In genomic region chr6:17281497-17282481, GRCh38 we compare ENCODE assay signal across 8 cellular contexts. TPM values are rescaled to one million over a fixed set of nuclear protein-coding genes. Genes with fewer than 3 reads are reported as not detected.
A peak's percentile ranks its signal among the peaks of the same experiment; 100 is the strongest.
DNase-seq lines count a peak whose midpoint lies in the region; ATAC-seq lines count a peak whose summit lies in the region.

No MANE protein-coding gene starts in this region.

- peak overlapping the region; percentile 75 to 87 (median 79) for H3K4me3 Mint-ChIP-seq in naive thymus-derived CD4-positive, alpha-beta T cell

- intact Hi-C loops in naive thymus-derived CD4-positive, alpha-beta T cell (cut with micrococcal nuclease): loop anchor here (1.0 to 5.0 kb wide), 2 partner anchors 301 to 303 kb away; no protein-coding TSS in a partner anchor

- ATAC-seq in naive thymus-derived CD4-positive, alpha-beta T cell: peak; percentile 12
- no peak for ATAC-seq in GM21825 (IDR thresholded peaks at IDR 0.05; ENCODE audit: unreplicated experiment)

- 2 to 3% methylated on average over 77 of the region's 77 CpGs for WGBS in esophagus, 2 donors

- H3K9me3 ChIP-seq in SJCRH30 (replicated peaks) (no peaks in the 10 kb centered on the region), esophagus (ENCODE audit: control insufficient read depth in 2 of 2, insufficient read depth in 1 of 2, low read depth in 1 of 2, low read length in 1 of 2) (no peaks in the 10 kb centered on the region)
- no peaks in the 10 kb centered on the region for H3K9me3 ChIP-seq in naive thymus-derived CD4-positive, alpha-beta T cell (ENCODE audit: control insufficient read depth in 2 of 3, low read length in 3 of 3)

- H3K27me3 Mint-ChIP-seq in naive thymus-derived CD4-positive, alpha-beta T cell: peaks cover 65 to 88% (median 78%) of the 10 kb centered on the region in 5 donors

- no peaks in the 10 kb centered on the region for H3K27me3 ChIP-seq in SJCRH30
- peaks cover 0 to 6% of the 10 kb centered on the region in 2 donors for H3K27me3 ChIP-seq in esophagus (ENCODE audit: control insufficient read depth in 1 of 2, insufficient read depth in 2 of 2, low read length in 2 of 2)
- H3K27me3 ChIP-seq in naive thymus-derived CD4-positive, alpha-beta T cell (ENCODE audit: control insufficient read depth in 2 of 2, insufficient read depth in 2 of 2, low read length in 2 of 2): peaks cover 0 to 10% of the 10 kb centered on the region in 2 donors

- peak overlapping the region; percentile 93 for H3K27ac ChIP-seq in SJCRH30
- H3K27ac ChIP-seq in esophagus (ENCODE audit: low read depth in 2 of 2, low read length in 1 of 2): peak overlapping the region; percentile 50 to 56
- H3K27ac ChIP-seq in naive thymus-derived CD4-positive, alpha-beta T cell (ENCODE audit: low read depth, low read length): no peak overlapping the region

- peaks cover 0 to 7% (median 0%) of the 10 kb centered on the region in 11 donors for H3K9me3 Mint-ChIP-seq in naive thymus-derived CD4-positive, alpha-beta T cell

- POLR2A ChIA-PET in naive thymus-derived CD4-positive, alpha-beta T cell (lab: Charles Lee): no interaction called here

- peak; percentile 14 for DNase-seq in DMS79 treated with DMSO at 0.1 percent for 48 hours (lab: John Stamatoyannopoulos, UW)
- no peak for DNase-seq in DMS79 (lab: John Stamatoyannopoulos, UW)
- peak; percentile 18 to 40 for DNase-seq in SJCRH30
- DNase-seq in naive thymus-derived CD4-positive, alpha-beta T cell: no peak
- no peak for DNase-seq in NCI-H446 (lab: John Stamatoyannopoulos, UW)
- DNase-seq in SIG-M5 treated with dmso at 0.1 percent for 504 hours (lab: John Stamatoyannopoulos, UW; ENCODE audit: unreplicated experiment): no peak

- H3K4me1 ChIP-seq in SJCRH30: peaks cover 11% of the 10 kb centered on the region; the same call in 1 of the 2 replicates
- H3K4me1 ChIP-seq in esophagus (ENCODE audit: control insufficient read depth in 2 of 2, insufficient read depth in 2 of 2, low read length in 1 of 2): no peaks in the 10 kb centered on the region
- H3K4me1 ChIP-seq in naive thymus-derived CD4-positive, alpha-beta T cell (ENCODE audit: control insufficient read depth in 2 of 2, insufficient read depth in 2 of 2, low read length in 2 of 2): no peaks in the 10 kb centered on the region

- H3K4me1 Mint-ChIP-seq in naive thymus-derived CD4-positive, alpha-beta T cell: peaks cover 6 to 22% (median 14%) of the 10 kb centered on the region in 7 donors

- CTCF ChIA-PET in naive thymus-derived CD4-positive, alpha-beta T cell (lab: Charles Lee): no interaction called here

- H3K4me3 ChIP-seq in SJCRH30 (peak overlapping the region; percentile 95), esophagus (ENCODE audit: low read depth in 1 of 2, low read length in 2 of 2) (peak overlapping the region; percentile 60 to 78)
- H3K4me3 ChIP-seq in naive thymus-derived CD4-positive, alpha-beta T cell (ENCODE audit: low read length): no peak overlapping the region

- peak overlapping the region in 1 of 9 donors; percentile 23 for H3K27ac Mint-ChIP-seq in naive thymus-derived CD4-positive, alpha-beta T cell

- H3K36me3 ChIP-seq in SJCRH30: peaks cover 34% of the 10 kb centered on the region
- H3K36me3 ChIP-seq in esophagus (ENCODE audit: control insufficient read depth in 2 of 2, insufficient read depth in 2 of 2, low read length in 1 of 2): no peaks in the 10 kb centered on the region
- H3K36me3 ChIP-seq in naive thymus-derived CD4-positive, alpha-beta T cell (ENCODE audit: control insufficient read depth in 2 of 3, insufficient read depth in 3 of 3, low read length in 3 of 3): no peaks in the 10 kb centered on the region

- peaks cover 0 to 3% (median 0%) of the 10 kb centered on the region in 5 donors for H3K36me3 Mint-ChIP-seq in naive thymus-derived CD4-positive, alpha-beta T cell

RNA-seq across cellular contexts. Expression of gene RBM24, which starts 0.6 kb away (rescaled TPM):
- 29.3 and 32.2 TPM in 2 replicates for total RNA-seq in SJCRH30 (2014; rRNA removed; shearing (Covaris generic))
- polyA plus RNA-seq in esophagus: 1 to 10 TPM in 1 of 2 donors, under 1 TPM in 1; 0.51 to 1.3 TPM
- total RNA-seq in naive thymus-derived CD4-positive, alpha-beta T cell: not detected
- not detected for polyA plus RNA-seq in naive thymus-derived CD4-positive, alpha-beta T cell

Comparison
In these comparisons a context has a peak if more than half of its experiments do, and no peak if none do; other contexts are left out.
1. DNase-seq: peak in DMS79 treated with DMSO at 0.1 percent for 48 hours (single experiment) and SJCRH30 (2 of 2); none in DMS79 (single experiment), naive thymus-derived CD4-positive, alpha-beta T cell (0 of 9), NCI-H446 (0 of 2) and SIG-M5 treated with dmso at 0.1 percent for 504 hours (single experiment).
2. RNA of gene RBM24, which starts 0.6 kb away (total RNA-seq): 29.3 to 32.2 TPM in SJCRH30; not detected in naive thymus-derived CD4-positive, alpha-beta T cell; every median in the first group is over 10 times any median in the second.